Comparison of ENCODE assay signal across 27 cellular contexts in genomic region chr6:51467231-51467952, GRCh38.
DNase-seq lines count a peak whose midpoint lies in the region; ATAC-seq, FAIRE-seq and TF ChIP-seq lines count a peak whose summit lies in the region.
"Had no signal": no experiment of that assay in that cellular context is flagged by ENCODE, and none has a peak within 500 bp of the region (broad histone marks: within the 10 kb centered on the region; RNA-seq: fewer than 3 reads in every experiment).

No MANE protein-coding gene starts in this region.

- intact Hi-C loops in GM12878 (cut with micrococcal nuclease; ENCODE audit: unreplicated experiment): no loop called here

- no peak for TF ChIP-seq EP300 in GM12878 (IDR thresholded peaks at IDR 0.05; ENCODE audit: borderline replicate concordance in 1 of 2, control insufficient read depth in 1 of 2, low read depth in 2 of 2, low read length in 2 of 2)

- no peak for TF ChIP-seq CTCF in GM12878 (IDR thresholded peaks at IDR 0.05 in 2 of 3, conservative IDR thresholded peaks at IDR 0.05 in 1 of 3; ENCODE audit: control insufficient read depth in 2 of 3, extremely low read depth in 1 of 3, insufficient read depth in 1 of 3, low read depth in 3 of 3, low read length in 3 of 3)

- no peaks in the 10 kb centered on the region for H3K27me3 ChIP-seq in GM12878 (replicated peaks in 1 of 2; ENCODE audit: control insufficient read depth in 2 of 2, insufficient read depth in 2 of 2, low read length in 1 of 2)
- H3K27me3 ChIP-seq: BLaER1 treated with 17β-estradiol and CSF1 and Interleukin-3, amounts not matched to agents 10 nM and 100 nM; esophagus muscularis mucosa; foreskin keratinocyte; heart left ventricle had no signal

- whole genome bisulfite sequencing in GM12878 (ENCODE audit: insufficient coverage, insufficient replicate concordance, low lambda C conversion rate, missing lambda C conversion rate): 44% methylated on average over 6 of the region's 6 CpGs

- FAIRE-seq in GM19239 (lab: Jason Lieb, UNC) (peak; percentile 18), GM12878 (lab: Jason Lieb, UNC) (no peak)
- FAIRE-seq: keratinocyte had no signal

- H3K9me3 ChIP-seq in GM12878 (replicated peaks; ENCODE audit: control insufficient read depth, insufficient read depth, low read length): no peaks in the 10 kb centered on the region
- H3K9me3 ChIP-seq: BLaER1 treated with 17β-estradiol and CSF1 and Interleukin-3, amounts not matched to agents 10 nM and 100 nM; esophagus muscularis mucosa; HAP-1; heart left ventricle; psoas muscle had no signal

- SMC1A ChIA-PET in GM12878 (lab: Charles Lee; ENCODE audit: uncharacterized antibody, unreplicated experiment): interaction anchor here (1.4 kb wide), 1 partner anchor 8 kb away, joined by 4 read pairs; no protein-coding TSS in a partner anchor

- no peaks in the 10 kb centered on the region for H3K36me3 ChIP-seq in GM12878 (ENCODE audit: control insufficient read depth in 2 of 2, insufficient read depth in 2 of 2, low read length in 1 of 2)
- H3K36me3 ChIP-seq: BLaER1 treated with 17β-estradiol and CSF1 and Interleukin-3, amounts not matched to agents 10 nM and 100 nM; esophagus muscularis mucosa; HAP-1; heart left ventricle had no signal

- H4K20me1 ChIP-seq in GM12878 (ENCODE audit: control insufficient read depth, insufficient read depth): no peaks in the 10 kb centered on the region
- H4K20me1 ChIP-seq: BLaER1 treated with 17β-estradiol and CSF1 and Interleukin-3, amounts not matched to agents 10 nM and 100 nM had no signal

- DNase-seq in GM19239 (ENCODE audit: insufficient read length, low spot score) (no peak), NCI-H345 (lab: John Stamatoyannopoulos, UW) (peak; percentile 26), GM12878 (ENCODE audit: low read depth, low spot score) (no peak), retina (peak; percentile 11), SK-N-DZ (ENCODE audit: low spot score) (no peak), HT-29 (ENCODE audit: low spot score) (no peak)
- DNase-seq: activated CD4-positive, alpha-beta memory T cell treated with anti-CD3 and anti-CD28 coated beads for 36 hours; activated CD4-positive, alpha-beta T cell treated with anti-CD3 and anti-CD28 coated beads for 1 hour; activated T-cell treated with anti-CD3 and anti-CD28 coated beads, Interleukin-2, amount 50 U/mL, for 72 hours; cerebellar nuclear complex; dermis blood vessel endothelial cell; DND-41; foreskin keratinocyte; GF-D8; heart left ventricle; left ventricle myocardium superior; MV-4-11; NCI-H187; NCI-H446 treated with DMSO at 0.1 percent for 48 hours; psoas muscle; stimulated activated naive B cell treated with anti-CD40 and anti-IgM and Interleukin-4, amounts not matched to agents 10 μg/mL and 1 μg/mL and 100 μg/mL, for 72 hours had no signal

- POLR2A ChIA-PET in GM12878 (lab: Charles Lee): no interaction called here

- no peak overlapping the region for H3K4me2 ChIP-seq in GM12878 (ENCODE audit: control insufficient read depth, insufficient read depth)
- H3K4me2 ChIP-seq: BLaER1 treated with 17β-estradiol and CSF1 and Interleukin-3, amounts not matched to agents 10 nM and 100 nM had no signal

- no peak for TF ChIP-seq RAD21 in GM12878 (IDR thresholded peaks at IDR 0.05; ENCODE audit: insufficient read depth, low read depth, low read length)

- RAD21 ChIA-PET in GM12878 (lab: Charles Lee; ENCODE audit: unreplicated experiment): no interaction called here

- no peak overlapping the region for H2AFZ ChIP-seq in GM12878 (ENCODE audit: control insufficient read depth, low read depth, low read length)

- H3K4me1 ChIP-seq in GM12878 (ENCODE audit: control insufficient read depth, insufficient read depth, low read length): no peaks in the 10 kb centered on the region
- H3K4me1 ChIP-seq: BLaER1 treated with 17β-estradiol and CSF1 and Interleukin-3, amounts not matched to agents 10 nM and 100 nM; esophagus muscularis mucosa; HAP-1; heart left ventricle; psoas muscle had no signal

- H3K27ac ChIP-seq in GM12878 (ENCODE audit: control insufficient read depth, insufficient read depth): no peak overlapping the region
- H3K27ac ChIP-seq: BLaER1 treated with 17β-estradiol and CSF1 and Interleukin-3, amounts not matched to agents 10 nM and 100 nM; esophagus muscularis mucosa; foreskin keratinocyte; heart left ventricle; psoas muscle had no signal

- no TSS peak for BruUV-seq in GM12878 (replicated peaks; lab: Mats Ljungman, UMichigan)

- ATAC-seq in GM12878: peak; percentile 26; the same call in 1 of the 3 replicates
- ATAC-seq in GM18867 (IDR thresholded peaks at IDR 0.05; ENCODE audit: unreplicated experiment): no peak
- ATAC-seq: activated T-cell treated with anti-CD3 and anti-CD28 coated beads, Interleukin-2, amount 50 U/mL, for 72 hours; foreskin keratinocyte; heart left ventricle; left ventricle myocardium superior; psoas muscle; SK-N-SH treated with all-trans-retinoic acid at 6 μM for 48 hours; stimulated activated naive B cell treated with anti-CD40 and anti-IgM and Interleukin-4, amounts not matched to agents 10 μg/mL and 1 μg/mL and 100 μg/mL, for 72 hours had no signal

- no peaks in the 10 kb centered on the region for H3K79me2 ChIP-seq in GM12878 (ENCODE audit: control insufficient read depth, insufficient read depth, low read length)

- H3K4me3 ChIP-seq in GM12878: no peak overlapping the region
- H3K4me3 ChIP-seq: BLaER1 treated with 17β-estradiol and CSF1 and Interleukin-3, amounts not matched to agents 10 nM and 100 nM; esophagus muscularis mucosa; HAP-1; heart left ventricle; psoas muscle had no signal

- CTCF ChIA-PET in GM12878 (lab: Yijun Ruan, JAX): no interaction called here

- TF ChIP-seq POLR2A in GM12878 (IDR thresholded peaks at IDR 0.05; ENCODE audit: low read depth, low read length): no peak

- H3K9ac ChIP-seq in GM12878 (ENCODE audit: control insufficient read depth, insufficient read depth, low read length): no peak overlapping the region
- H3K9ac ChIP-seq: BLaER1 treated with 17β-estradiol and CSF1 and Interleukin-3, amounts not matched to agents 10 nM and 100 nM had no signal

- in situ Hi-C loops in GM12878 (cut with MboI): no loop called here

TF ChIP-seq in GM12878, 131 proteins besides CTCF, POLR2A, EP300 and RAD21:
- TF ChIP-seq HDAC2 (IDR thresholded peaks at IDR 0.05): no peak
- TF ChIP-seq LARP7 (IDR thresholded peaks at IDR 0.05): no peak

Comparison
In these comparisons a context has a peak if more than half of its experiments do, and no peak if none do; other contexts are left out.
1. DNase-seq: peak in NCI-H345 (single experiment) and retina (single experiment); none in GM19239 (single experiment), GM12878 (single experiment), SK-N-DZ (single experiment) and HT-29 (single experiment).